Comparison of ENCODE assay signal across 8 cellular contexts in genomic region chr5:132369471-132370240, GRCh38. TPM values are rescaled to one million over a fixed set of nuclear protein-coding genes. Genes with fewer than 3 reads are reported as not detected.
A peak's percentile ranks its signal among the peaks of the same experiment; 100 is the strongest.
DNase-seq lines count a peak whose midpoint lies in the region; ATAC-seq and TF ChIP-seq lines count a peak whose summit lies in the region.

Gene SLC22A5, plus strand, starts transcription at chr5:132369710. Its CDS starts 263 bp downstream, at chr5:132369973.

- H3K27me3 Mint-ChIP-seq in activated naive CD4-positive, alpha-beta T cell treated with anti-CD3 and anti-CD28 coated beads, Interleukin-2, amount 50 U/mL, for 24 hours: no peaks in the 10 kb centered on the region

- peak in 3 of 4 donors; percentile 40 to 83 (median 75) for TF ChIP-seq POLR2A in upper lobe of left lung (IDR thresholded peaks at IDR 0.05)

- peak within 1 kb of the TSS; percentile 61 for H3K9ac ChIP-seq in HUES48 (ENCODE audit: low read depth, low read length)
- peak within 1 kb of the TSS; percentile 91 for H3K9ac ChIP-seq in parathyroid adenoma

- no peak for TF ChIP-seq EP300 in upper lobe of left lung (IDR thresholded peaks at IDR 0.05)

- no peaks in the 10 kb centered on the region for H3K36me3 ChIP-seq in HUES48 (ENCODE audit: control insufficient read depth, insufficient read depth, low read length)
- H3K36me3 ChIP-seq in SJCRH30: no peaks in the 10 kb centered on the region
- H3K36me3 ChIP-seq in parathyroid adenoma (ENCODE audit: control insufficient read depth, insufficient read depth, low read length): no peaks in the 10 kb centered on the region
- no peaks in the 10 kb centered on the region for H3K36me3 ChIP-seq in upper lobe of left lung

- peak within 1 kb of the TSS; percentile 79 for H2AFZ ChIP-seq in parathyroid adenoma

- peaks cover 1% of the 10 kb centered on the region for H3K36me3 Mint-ChIP-seq in activated naive CD4-positive, alpha-beta T cell treated with anti-CD3 and anti-CD28 coated beads, Interleukin-2, amount 50 U/mL, for 24 hours

- H3K27me3 ChIP-seq in HUES48 (ENCODE audit: control insufficient read depth, insufficient read depth, low read length) (peaks cover 12% of the 10 kb centered on the region), SJCRH30 (no peaks in the 10 kb centered on the region), parathyroid adenoma (ENCODE audit: control insufficient read depth, insufficient read depth, low read length) (no peaks in the 10 kb centered on the region), upper lobe of left lung (no peaks in the 10 kb centered on the region)

- H3K4me1 Mint-ChIP-seq in activated naive CD4-positive, alpha-beta T cell treated with anti-CD3 and anti-CD28 coated beads, Interleukin-2, amount 50 U/mL, for 24 hours: peaks cover 34% of the 10 kb centered on the region

- peak within 1 kb of the TSS; percentile 93 for H3K27ac Mint-ChIP-seq in activated naive CD4-positive, alpha-beta T cell treated with anti-CD3 and anti-CD28 coated beads, Interleukin-2, amount 50 U/mL, for 24 hours

- H3K4me3 Mint-ChIP-seq in activated naive CD4-positive, alpha-beta T cell treated with anti-CD3 and anti-CD28 coated beads, Interleukin-2, amount 50 U/mL, for 24 hours: peak within 1 kb of the TSS; percentile 90

- H3K27ac ChIP-seq in HUES48 (ENCODE audit: low read depth, low read length) (peak within 1 kb of the TSS; percentile 69), SJCRH30 (no peak within 1 kb of the TSS; the same call in 1 of the 2 replicates), parathyroid adenoma (peak within 1 kb of the TSS; percentile 89), upper lobe of left lung (peak within 1 kb of the TSS; percentile 86 to 92 (median 89))

- H3K9me3 Mint-ChIP-seq in activated naive CD4-positive, alpha-beta T cell treated with anti-CD3 and anti-CD28 coated beads, Interleukin-2, amount 50 U/mL, for 24 hours: no peaks in the 10 kb centered on the region

- DNase-seq in DMS53 treated with DMSO at 0.1 percent for 48 hours (lab: John Stamatoyannopoulos, UW; ENCODE audit: unreplicated experiment): peak; percentile 73
- peak; percentile 25 to 29 for DNase-seq in SJCRH30
- peak; percentile 83 for DNase-seq in Right ventricle myocardium superior
- DNase-seq in upper lobe of left lung: peak; percentile 81 to 96

- H3K9me3 ChIP-seq in HUES48 (ENCODE audit: control insufficient read depth, insufficient read depth, low read length) (no peaks in the 10 kb centered on the region), SJCRH30 (replicated peaks) (no peaks in the 10 kb centered on the region), parathyroid adenoma (ENCODE audit: control insufficient read depth, low read length) (no peaks in the 10 kb centered on the region), upper lobe of left lung (no peaks in the 10 kb centered on the region)

- ATAC-seq in GM21390 (IDR thresholded peaks at IDR 0.05; ENCODE audit: unreplicated experiment) (peak; percentile 94), Right ventricle myocardium superior (ENCODE audit: poor library complexity) (peak; percentile 90), upper lobe of left lung (ENCODE audit: low FRiP score in 2 of 2) (peak; percentile 89 to 91)

- TF ChIP-seq CTCF in parathyroid adenoma (IDR thresholded peaks at IDR 0.05) (no peak), upper lobe of left lung (IDR thresholded peaks at IDR 0.05) (peak in 1 of 6 experiments; percentile 20)

- intact Hi-C loops in Right ventricle myocardium superior (cut with DNase I): loop anchor here (10.0 kb wide), 1 partner anchor 175 kb away; no protein-coding TSS in a partner anchor

- H3K4me1 ChIP-seq in HUES48 (ENCODE audit: control insufficient read depth, insufficient read depth, low read length) (peaks cover 10% of the 10 kb centered on the region; the same call in 1 of the 2 replicates), SJCRH30 (peaks cover 11% of the 10 kb centered on the region; the same call in 1 of the 2 replicates), parathyroid adenoma (peaks cover 31% of the 10 kb centered on the region), upper lobe of left lung (peaks cover 19 to 41% (median 23%) of the 10 kb centered on the region in 4 donors)

- H3K4me2 ChIP-seq in parathyroid adenoma (ENCODE audit: low read length): peak within 1 kb of the TSS; percentile 96

- peaks cover 17% of the 10 kb centered on the region for H3K79me2 ChIP-seq in parathyroid adenoma

- H3K4me3 ChIP-seq in HUES48 (ENCODE audit: low read depth, low read length): peak within 1 kb of the TSS; percentile 86
- H3K4me3 ChIP-seq in SJCRH30: peak within 1 kb of the TSS; percentile 54
- peak within 1 kb of the TSS; percentile 90 for H3K4me3 ChIP-seq in parathyroid adenoma (ENCODE audit: low read depth, low read length)
- H3K4me3 ChIP-seq in upper lobe of left lung: peak within 1 kb of the TSS; percentile 58 to 82 (median 74)

- WGBS in upper lobe of left lung, 2 donors: 0% methylated on average over 5 to 24 of the region's 93 CpGs

RNA-seq across cellular contexts. Expression of gene SLC22A5, which starts in this region (rescaled TPM):
- 0.13 and 0.47 TPM in 2 replicates for total RNA-seq in SJCRH30 (2014; rRNA removed; shearing (Covaris generic))
- total RNA-seq in Right ventricle myocardium superior (22.7 TPM), upper lobe of left lung (10 to 100 TPM in 4 of 6 donors, 1 to 10 TPM in 2; 7.9 to 22.0 (median 12.7) TPM)

Comparison
In these comparisons a context has a peak if more than half of its experiments do, and no peak if none do; other contexts are left out.
1. Peak in DNase-seq and H3K4me3 ChIP-seq in SJCRH30; RNA of the gene not detected or under 1 TPM.
2. DNase-seq: peak in every context shown above with its lines; median percentile 88 in upper lobe of left lung; 83 in Right ventricle myocardium superior; 73 in DMS53 treated with DMSO at 0.1 percent for 48 hours; 27 in SJCRH30.